26 cellular contexts compared by ENCODE assay signal in genomic region chr5:33073856-33074255, GRCh38.
A peak's percentile ranks its signal among the peaks of the same experiment; 100 is the strongest.
DNase-seq lines count a peak whose midpoint lies in the region; ATAC-seq, FAIRE-seq and TF ChIP-seq lines count a peak whose summit lies in the region.
"Had no signal": no experiment of that assay in that cellular context is flagged by ENCODE, and none has a peak within 500 bp of the region (broad histone marks: within the 10 kb centered on the region; RNA-seq: fewer than 3 reads in every experiment).

No MANE protein-coding gene starts in this region.

- H3K27ac ChIP-seq in smooth muscle cell (ENCODE audit: low read depth) (peak overlapping the region; percentile 55), foreskin keratinocyte (no peak overlapping the region)
- H3K27ac ChIP-seq: BLaER1 treated with 17β-estradiol and CSF1 and Interleukin-3, amounts not matched to agents 10 nM and 100 nM had no signal

- H3K4me2 ChIP-seq in smooth muscle cell = peak overlapping the region; percentile 57
- H3K4me2 ChIP-seq: BLaER1 treated with 17β-estradiol and CSF1 and Interleukin-3, amounts not matched to agents 10 nM and 100 nM had no signal

- ATAC-seq in SK-N-SH treated with all-trans-retinoic acid at 6 μM for 48 hours = peak; percentile 54
- ATAC-seq in GM21723 (IDR thresholded peaks at IDR 0.05; ENCODE audit: unreplicated experiment) = no peak
- no peak for ATAC-seq in foreskin keratinocyte

- no peaks in the 10 kb centered on the region for H3K9me3 ChIP-seq in smooth muscle cell (replicated peaks; ENCODE audit: low read depth)
- H3K9me3 ChIP-seq: MG63 had no signal

- no peak for TF ChIP-seq POLR2A in H54 (IDR thresholded peaks at IDR 0.05; ENCODE audit: low read depth, low read length)

- H3K4me1 ChIP-seq in smooth muscle cell (ENCODE audit: low read depth) = peaks cover 4% of the 10 kb centered on the region
- H3K4me1 ChIP-seq in foreskin keratinocyte = peaks cover 3% of the 10 kb centered on the region

- TF ChIP-seq CTCF in fibroblast of villous mesenchyme (IDR thresholded peaks at IDR 0.05; ENCODE audit: insufficient read depth, low read depth, low read length) (no peak), smooth muscle cell (IDR thresholded peaks at IDR 0.05; ENCODE audit: borderline replicate concordance, insufficient read depth, poor library complexity, severe bottlenecking) (no peak), foreskin keratinocyte (conservative IDR thresholded peaks at IDR 0.05) (no peak)

- H2AFZ ChIP-seq in smooth muscle cell (ENCODE audit: low read depth) = no peak overlapping the region

- no peak for DNase-seq in H54 (ENCODE audit: insufficient read length, low spot score)
- peak; percentile 68 for DNase-seq in fibroblast of villous mesenchyme (ENCODE audit: low read depth)
- no peak for DNase-seq in smooth muscle cell (lab: John Stamatoyannopoulos, UW; ENCODE audit: unreplicated experiment)
- DNase-seq in NCI-H748 (lab: John Stamatoyannopoulos, UW; ENCODE audit: unreplicated experiment) = no peak
- no peak for DNase-seq in foreskin keratinocyte
- DNase-seq: AML-193; CD4-positive, alpha-beta memory T cell; COR-L47; DMS53; GF-D8; H9; KG1; MG63; NCI-H1105 treated with DMSO at 0.1 percent for 48 hours; NCI-H146; NCI-H1930; NCI-H2107; NCI-H524; NCI-H774; SIG-M5 had no signal

- FAIRE-seq in H54 (lab: Jason Lieb, UNC) = peak; percentile 57
- FAIRE-seq: A204.1, GM12891, RCC 7860 had no signal

- 37% methylated on average over 3 of the region's 3 CpGs for WGBS in smooth muscle cell (ENCODE audit: low lambda C conversion rate)

- H3K4me3 ChIP-seq in fibroblast of villous mesenchyme (ENCODE audit: low read depth, low read length) (no peak overlapping the region), smooth muscle cell (no peak overlapping the region)
- H3K4me3 ChIP-seq: BLaER1 treated with 17β-estradiol and CSF1 and Interleukin-3, amounts not matched to agents 10 nM and 100 nM; MG63 had no signal

- H4K20me1 ChIP-seq in smooth muscle cell (ENCODE audit: low read depth) = no peaks in the 10 kb centered on the region
- H4K20me1 ChIP-seq: BLaER1 treated with 17β-estradiol and CSF1 and Interleukin-3, amounts not matched to agents 10 nM and 100 nM had no signal

- H3K27me3 ChIP-seq in smooth muscle cell (ENCODE audit: low read depth) (no peaks in the 10 kb centered on the region), foreskin keratinocyte (no peaks in the 10 kb centered on the region)
- H3K27me3 ChIP-seq: BLaER1 treated with 17β-estradiol and CSF1 and Interleukin-3, amounts not matched to agents 10 nM and 100 nM; MG63 had no signal

- no peaks in the 10 kb centered on the region for H3K79me2 ChIP-seq in smooth muscle cell (ENCODE audit: low read depth)

- no peak overlapping the region for H3K9ac ChIP-seq in smooth muscle cell (ENCODE audit: low read depth)
- H3K9ac ChIP-seq: BLaER1 treated with 17β-estradiol and CSF1 and Interleukin-3, amounts not matched to agents 10 nM and 100 nM had no signal

- no peaks in the 10 kb centered on the region for H3F3A ChIP-seq in smooth muscle cell (ENCODE audit: low read depth)

- H3K36me3 ChIP-seq in smooth muscle cell (ENCODE audit: low read depth) = no peaks in the 10 kb centered on the region
- H3K36me3 ChIP-seq: BLaER1 treated with 17β-estradiol and CSF1 and Interleukin-3, amounts not matched to agents 10 nM and 100 nM; MG63 had no signal

TF ChIP-seq in SK-N-SH treated with all-trans-retinoic acid at 6 μM for 48 hours, 23 proteins besides CTCF, POLR2A, EP300 and RAD21:
- TF ChIP-seq ISL1 (CRISPR knock-in tag; IDR thresholded peaks at IDR 0.05) (no peak), ESRRG (CRISPR knock-in tag; IDR thresholded peaks at IDR 0.05) (no peak), ZFP3 (CRISPR knock-in tag; IDR thresholded peaks at IDR 0.05) (no peak), RARB (CRISPR knock-in tag; IDR thresholded peaks at IDR 0.05) (no peak), PPARA (CRISPR knock-in tag; IDR thresholded peaks at IDR 0.05; ENCODE audit: borderline replicate concordance) (no peak), OSR1 (CRISPR knock-in tag; IDR thresholded peaks at IDR 0.05) (no peak), TOX (CRISPR knock-in tag; IDR thresholded peaks at IDR 0.05; ENCODE audit: borderline replicate concordance) (no peak), ZC3H10 (CRISPR knock-in tag; IDR thresholded peaks at IDR 0.05) (no peak), BACH2 (CRISPR knock-in tag; IDR thresholded peaks at IDR 0.05; ENCODE audit: borderline replicate concordance) (no peak), ZFP30 (CRISPR knock-in tag; IDR thresholded peaks at IDR 0.05) (no peak), TCF4 (CRISPR knock-in tag; IDR thresholded peaks at IDR 0.05; ENCODE audit: borderline replicate concordance) (no peak), SNAI2 (CRISPR knock-in tag; IDR thresholded peaks at IDR 0.05) (no peak), ZNF565 (CRISPR knock-in tag; conservative IDR thresholded peaks at IDR 0.05; ENCODE audit: low read depth) (no peak)
- TF ChIP-seq, protein P1, sequence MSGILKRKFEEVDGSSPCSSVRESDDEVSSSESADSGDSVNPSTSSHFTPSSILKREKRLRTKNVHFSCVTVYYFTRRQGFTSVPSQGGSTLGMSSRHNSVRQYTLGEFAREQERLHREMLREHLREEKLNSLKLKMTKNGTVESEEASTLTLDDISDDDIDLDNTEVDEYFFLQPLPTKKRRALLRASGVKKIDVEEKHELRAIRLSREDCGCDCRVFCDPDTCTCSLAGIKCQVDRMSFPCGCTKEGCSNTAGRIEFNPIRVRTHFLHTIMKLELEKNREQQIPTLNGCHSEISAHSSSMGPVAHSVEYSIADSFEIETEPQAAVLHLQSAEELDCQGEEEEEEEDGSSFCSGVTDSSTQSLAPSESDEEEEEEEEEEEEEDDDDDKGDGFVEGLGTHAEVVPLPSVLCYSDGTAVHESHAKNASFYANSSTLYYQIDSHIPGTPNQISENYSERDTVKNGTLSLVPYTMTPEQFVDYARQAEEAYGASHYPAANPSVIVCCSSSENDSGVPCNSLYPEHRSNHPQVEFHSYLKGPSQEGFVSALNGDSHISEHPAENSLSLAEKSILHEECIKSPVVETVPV (CRISPR knock-in tag; IDR thresholded peaks at IDR 0.05) = no peak
- TF ChIP-seq, protein P2, sequence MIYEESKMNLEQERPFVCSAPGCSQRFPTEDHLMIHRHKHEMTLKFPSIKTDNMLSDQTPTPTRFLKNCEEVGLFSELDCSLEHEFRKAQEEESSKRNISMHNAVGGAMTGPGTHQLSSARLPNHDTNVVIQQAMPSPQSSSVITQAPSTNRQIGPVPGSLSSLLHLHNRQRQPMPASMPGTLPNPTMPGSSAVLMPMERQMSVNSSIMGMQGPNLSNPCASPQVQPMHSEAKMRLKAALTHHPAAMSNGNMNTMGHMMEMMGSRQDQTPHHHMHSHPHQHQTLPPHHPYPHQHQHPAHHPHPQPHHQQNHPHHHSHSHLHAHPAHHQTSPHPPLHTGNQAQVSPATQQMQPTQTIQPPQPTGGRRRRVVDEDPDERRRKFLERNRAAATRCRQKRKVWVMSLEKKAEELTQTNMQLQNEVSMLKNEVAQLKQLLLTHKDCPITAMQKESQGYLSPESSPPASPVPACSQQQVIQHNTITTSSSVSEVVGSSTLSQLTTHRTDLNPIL (CRISPR knock-in tag; IDR thresholded peaks at IDR 0.05; ENCODE audit: low read depth) = no peak
